In the genomic region with DNA sequence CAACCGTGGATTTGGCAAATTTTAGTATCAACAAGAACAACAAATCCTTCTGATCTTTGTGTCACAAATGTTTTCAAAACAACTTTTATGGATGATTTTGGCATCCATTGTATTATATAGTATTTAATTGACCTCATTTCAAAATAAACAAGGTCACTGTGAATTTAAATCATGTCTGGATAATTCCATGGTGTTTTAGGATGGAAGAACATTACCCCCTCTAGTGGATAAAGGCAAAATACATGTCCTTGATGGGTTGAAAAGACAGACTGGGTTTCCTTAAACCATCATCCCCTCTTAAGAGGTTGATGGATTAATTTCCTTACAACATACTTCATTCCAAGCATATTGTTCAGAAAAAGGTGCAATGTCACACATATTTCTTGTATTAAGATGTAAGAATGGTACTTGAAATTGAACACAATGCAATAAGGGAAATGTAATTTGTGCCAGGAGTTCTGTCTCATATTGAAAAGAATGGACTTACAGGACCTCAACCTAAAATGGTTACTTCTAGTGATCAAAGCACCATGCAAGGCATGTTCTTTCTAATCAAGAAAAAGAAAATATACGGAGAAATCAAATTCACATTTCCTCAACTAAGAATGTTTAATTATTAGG, we compare ENCODE assay signal across 7 cellular contexts.
DNase-seq lines count a peak whose midpoint lies in the region; ATAC-seq and TF ChIP-seq lines count a peak whose summit lies in the region.

No MANE protein-coding gene starts in this region.

- no peaks in the 10 kb centered on the region for H3K27me3 ChIP-seq in kidney epithelial cell (ENCODE audit: control insufficient read depth, insufficient read depth, low read length)

- ATAC-seq in HG03521 (IDR thresholded peaks at IDR 0.05; ENCODE audit: unreplicated experiment) = no peak

- DNase-seq in GM13976 (ENCODE audit: low spot score) (peak; percentile 31), NCI-H1694 treated with DMSO at 0.1 percent for 48 hours (lab: John Stamatoyannopoulos, UW) (peak; percentile 86), amniotic epithelial cell (ENCODE audit: low read depth) (peak; percentile 53), kidney epithelial cell (ENCODE audit: low read depth) (no peak), epidermal melanocyte (ENCODE audit: insufficient read length, low spot score) (no peak), GDM1 (lab: John Stamatoyannopoulos, UW) (no peak)

- no peak overlapping the region for H3K4me3 ChIP-seq in kidney epithelial cell (ENCODE audit: low read depth, low read length)

- no peaks in the 10 kb centered on the region for H3K36me3 ChIP-seq in kidney epithelial cell (ENCODE audit: control insufficient read depth, insufficient read depth, low read length)

- in situ Hi-C loops in GM13976 (cut with MboI; ENCODE audit: low sequenced_read_pairs, unreplicated experiment) = loop anchor here (25.0 kb wide), 1 partner anchor 485 kb away; no protein-coding TSS in a partner anchor

- TF ChIP-seq CTCF in GM13976 (IDR thresholded peaks at IDR 0.05; ENCODE audit: borderline replicate concordance, control extremely low read depth, extremely low read depth, insufficient read depth, missing control alignments) (peak; percentile 15), kidney epithelial cell (IDR thresholded peaks at IDR 0.05; ENCODE audit: insufficient read depth, low read length, poor library complexity, severe bottlenecking) (peak; percentile 59)

Comparison
In these comparisons a context has a peak if more than half of its experiments do, and no peak if none do; other contexts are left out.
1. DNase-seq: peak in GM13976 (single experiment), NCI-H1694 treated with DMSO at 0.1 percent for 48 hours (single experiment) and amniotic epithelial cell (single experiment); none in kidney epithelial cell (single experiment), epidermal melanocyte (single experiment) and GDM1 (single experiment).